Comparison of ENCODE assay signal across 1 cellular context in the genomic region with DNA sequence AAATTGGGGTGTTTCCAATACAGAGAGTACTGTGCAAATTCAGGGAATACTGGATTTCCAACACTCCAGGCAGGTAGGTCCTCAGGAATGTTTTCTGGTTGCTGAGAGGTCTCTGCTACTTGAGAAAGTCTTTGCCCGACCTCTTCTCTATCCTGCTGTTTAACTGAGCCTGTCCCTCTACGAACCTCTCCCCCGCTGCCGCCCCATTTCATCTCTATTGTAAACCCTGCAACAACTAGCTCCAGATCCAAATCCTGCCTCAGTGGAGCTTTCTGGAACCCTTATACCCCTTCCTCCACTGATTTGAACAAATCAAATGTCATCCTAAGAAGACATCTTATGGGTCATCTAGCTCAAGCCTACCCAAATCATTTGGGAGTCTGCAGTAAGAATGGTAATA.
TF ChIP-seq lines count a peak whose summit lies in the region.

No MANE protein-coding gene starts in this region.

TF ChIP-seq in endothelial cell of umbilical vein, 7 proteins besides CTCF, POLR2A, EP300 and RAD21:
- TF ChIP-seq FOS (IDR thresholded peaks at IDR 0.05; ENCODE audit: borderline replicate concordance, insufficient read depth, low read length): no peak
- TF ChIP-seq EZH2 (IDR thresholded peaks at IDR 0.05; ENCODE audit: borderline replicate concordance, low read depth, low read length, severe bottlenecking): no peak
- TF ChIP-seq POLR2AphosphoS5 (IDR thresholded peaks at IDR 0.05; ENCODE audit: insufficient read depth, low read depth, low read length): no peak
- TF ChIP-seq, protein P1, sequence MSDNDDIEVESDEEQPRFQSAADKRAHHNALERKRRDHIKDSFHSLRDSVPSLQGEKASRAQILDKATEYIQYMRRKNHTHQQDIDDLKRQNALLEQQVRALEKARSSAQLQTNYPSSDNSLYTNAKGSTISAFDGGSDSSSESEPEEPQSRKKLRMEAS (IDR thresholded peaks at IDR 0.05; ENCODE audit: insufficient read depth, insufficient read length): no peak
TF ChIP-seq in endothelial cell of umbilical vein: peak in this region for 0.
